2 cellular contexts compared by ENCODE assay signal in the genomic region with DNA sequence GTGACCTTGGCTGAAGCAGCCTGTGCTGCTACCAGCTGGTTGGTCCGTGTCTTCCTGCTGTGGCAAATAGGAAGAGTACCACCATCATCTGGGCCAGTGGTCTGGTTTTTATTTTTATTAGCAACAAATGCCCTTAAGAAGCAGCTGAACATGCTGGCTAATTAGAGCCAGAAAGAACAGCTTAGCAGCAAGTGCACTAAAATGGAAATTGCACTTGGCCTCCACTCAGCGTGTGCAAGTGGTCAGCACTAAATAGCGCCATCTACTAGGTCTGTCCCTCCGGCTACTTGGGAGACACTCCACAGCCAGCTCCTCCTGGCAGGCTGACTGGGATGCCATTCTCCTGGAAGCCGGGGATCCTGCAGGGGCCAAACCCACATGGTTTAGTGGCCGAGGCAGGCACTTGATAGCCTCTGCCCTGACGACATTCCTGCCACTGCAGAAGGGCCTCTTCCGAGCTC.
A peak's percentile ranks its signal among the peaks of the same experiment; 100 is the strongest.
TF ChIP-seq lines count a peak whose summit lies in the region.

No MANE protein-coding gene starts in this region.

TF ChIP-seq in H1, 55 proteins besides CTCF, POLR2A, EP300 and RAD21:
- 0 out of 2 replicates have a peak, but pooled peaks have one; percentile 15 for TF ChIP-seq TEAD4 (IDR thresholded peaks at IDR 0.05; ENCODE audit: low read depth, low read length)
- no peak for TF ChIP-seq SAP30 (IDR thresholded peaks at IDR 0.05; ENCODE audit: insufficient read depth, insufficient replicate concordance, low read length)

TF ChIP-seq in GM12891, 5 proteins besides CTCF, POLR2A, EP300 and RAD21:
- TF ChIP-seq SPI1 (IDR thresholded peaks at IDR 0.05; ENCODE audit: low read depth, low read length) (no peak), POLR2AphosphoS5 (IDR thresholded peaks at IDR 0.05; ENCODE audit: low read depth, low read length) (no peak), PAX5 (IDR thresholded peaks at IDR 0.05; ENCODE audit: insufficient read depth, low read length, severe bottlenecking) (no peak), TAF1 (IDR thresholded peaks at IDR 0.05; ENCODE audit: low read depth, low read length) (no peak), POU2F2 (IDR thresholded peaks at IDR 0.05; ENCODE audit: low read depth, low read length) (no peak)
